In genomic region chr9:20331095-20331685, GRCh38 we compare ENCODE assay signal across 10 cellular contexts.
DNase-seq lines count a peak whose midpoint lies in the region; ATAC-seq lines count a peak whose summit lies in the region.
"Had no signal": no experiment of that assay in that cellular context is flagged by ENCODE, and none has a peak within 500 bp of the region (broad histone marks: within the 10 kb centered on the region; RNA-seq: fewer than 3 reads in every experiment).

No MANE protein-coding gene starts in this region.

- H3K4me1 Mint-ChIP-seq in activated T-helper 1 cell treated with anti-CD3 and anti-CD28 coated beads, Interleukin-12 subunit alpha, Interleukin-12 subunit beta, Interleukin-2, Interleukin-4 antibody, amounts not matched to agents 30 ng/mL and 10 ng/mL and 1 ng/mL, durations not matched to agents 14 hours and 24 hours and 36 hours (ENCODE audit: low read depth): peaks cover 37% of the 10 kb centered on the region
- no peaks in the 10 kb centered on the region for H3K4me1 Mint-ChIP-seq in stimulated activated memory B cell treated with anti-CD40 and anti-IgM and Interleukin-4, amounts not matched to agents 10 μg/mL and 1 μg/mL and 100 μg/mL, for 72 hours

- H3K27me3 Mint-ChIP-seq in activated T-helper 1 cell treated with anti-CD3 and anti-CD28 coated beads, Interleukin-12 subunit alpha, Interleukin-12 subunit beta, Interleukin-2, Interleukin-4 antibody, amounts not matched to agents 30 ng/mL and 10 ng/mL and 1 ng/mL, durations not matched to agents 14 hours and 24 hours and 36 hours (ENCODE audit: insufficient read depth): peaks cover 2% of the 10 kb centered on the region
- peaks cover 8% of the 10 kb centered on the region for H3K27me3 Mint-ChIP-seq in stimulated activated memory B cell treated with anti-CD40 and anti-IgM and Interleukin-4, amounts not matched to agents 10 μg/mL and 1 μg/mL and 100 μg/mL, for 72 hours

- peak; percentile 78 for ATAC-seq in GM18867 (IDR thresholded peaks at IDR 0.05; ENCODE audit: unreplicated experiment)
- peak; percentile 65 for ATAC-seq in GM19468 (IDR thresholded peaks at IDR 0.05; ENCODE audit: extremely low read depth, unreplicated experiment)
- ATAC-seq in HG03039 (IDR thresholded peaks at IDR 0.05; ENCODE audit: unreplicated experiment): peak; percentile 68
- no peak for ATAC-seq in stimulated activated memory B cell treated with anti-CD40 and anti-IgM and Interleukin-4, amounts not matched to agents 10 μg/mL and 1 μg/mL and 100 μg/mL, for 72 hours

- DNase-seq in activated T-helper 1 cell treated with anti-CD3 and anti-CD28 coated beads, Interleukin-12 subunit alpha, Interleukin-12 subunit beta, Interleukin-2, Interleukin-4 antibody, amounts not matched to agents 30 ng/mL and 10 ng/mL and 1 ng/mL, durations not matched to agents 14 hours and 24 hours and 36 hours (ENCODE audit: low spot score): no peak
- DNase-seq in HT-29 (ENCODE audit: low spot score): no peak
- no peak for DNase-seq in effector CD8-positive, alpha-beta T cell (lab: John Stamatoyannopoulos, UW)
- DNase-seq: MM.1S; NK-92 treated with Interleukin-12 subunit alpha and Interleukin-12 subunit beta, amount 100 ng/mL, for 24 hours had no signal

- H3K36me3 Mint-ChIP-seq in activated T-helper 1 cell treated with anti-CD3 and anti-CD28 coated beads, Interleukin-12 subunit alpha, Interleukin-12 subunit beta, Interleukin-2, Interleukin-4 antibody, amounts not matched to agents 30 ng/mL and 10 ng/mL and 1 ng/mL, durations not matched to agents 14 hours and 24 hours and 36 hours (ENCODE audit: low read depth): peaks cover 17% of the 10 kb centered on the region
- H3K36me3 Mint-ChIP-seq in stimulated activated memory B cell treated with anti-CD40 and anti-IgM and Interleukin-4, amounts not matched to agents 10 μg/mL and 1 μg/mL and 100 μg/mL, for 72 hours: no peaks in the 10 kb centered on the region

- H3K27ac Mint-ChIP-seq in activated T-helper 1 cell treated with anti-CD3 and anti-CD28 coated beads, Interleukin-12 subunit alpha, Interleukin-12 subunit beta, Interleukin-2, Interleukin-4 antibody, amounts not matched to agents 30 ng/mL and 10 ng/mL and 1 ng/mL, durations not matched to agents 14 hours and 24 hours and 36 hours: peak overlapping the region; percentile 69
- H3K27ac Mint-ChIP-seq in stimulated activated memory B cell treated with anti-CD40 and anti-IgM and Interleukin-4, amounts not matched to agents 10 μg/mL and 1 μg/mL and 100 μg/mL, for 72 hours: no peak overlapping the region
- H3K27ac Mint-ChIP-seq: nephron had no signal

- H3K4me3 Mint-ChIP-seq in activated T-helper 1 cell treated with anti-CD3 and anti-CD28 coated beads, Interleukin-12 subunit alpha, Interleukin-12 subunit beta, Interleukin-2, Interleukin-4 antibody, amounts not matched to agents 30 ng/mL and 10 ng/mL and 1 ng/mL, durations not matched to agents 14 hours and 24 hours and 36 hours: no peak overlapping the region
- H3K4me3 Mint-ChIP-seq in stimulated activated memory B cell treated with anti-CD40 and anti-IgM and Interleukin-4, amounts not matched to agents 10 μg/mL and 1 μg/mL and 100 μg/mL, for 72 hours: no peak overlapping the region
- H3K4me3 Mint-ChIP-seq: nephron had no signal

- intact Hi-C loops in activated T-helper 1 cell treated with anti-CD3 and anti-CD28 coated beads, Interleukin-12 subunit alpha, Interleukin-12 subunit beta, Interleukin-2, Interleukin-4 antibody, amounts not matched to agents 30 ng/mL and 10 ng/mL and 1 ng/mL, durations not matched to agents 14 hours and 24 hours and 36 hours (cut with micrococcal nuclease): loop anchor here (1.0 kb wide), 4 partner anchors 10 to 122 kb away; no protein-coding TSS in a partner anchor

- H3K9me3 Mint-ChIP-seq in activated T-helper 1 cell treated with anti-CD3 and anti-CD28 coated beads, Interleukin-12 subunit alpha, Interleukin-12 subunit beta, Interleukin-2, Interleukin-4 antibody, amounts not matched to agents 30 ng/mL and 10 ng/mL and 1 ng/mL, durations not matched to agents 14 hours and 24 hours and 36 hours: peaks cover 3% of the 10 kb centered on the region
- peaks cover 2% of the 10 kb centered on the region for H3K9me3 Mint-ChIP-seq in stimulated activated memory B cell treated with anti-CD40 and anti-IgM and Interleukin-4, amounts not matched to agents 10 μg/mL and 1 μg/mL and 100 μg/mL, for 72 hours
